Comparison of ENCODE assay signal across 2 cellular contexts in the genomic region with DNA sequence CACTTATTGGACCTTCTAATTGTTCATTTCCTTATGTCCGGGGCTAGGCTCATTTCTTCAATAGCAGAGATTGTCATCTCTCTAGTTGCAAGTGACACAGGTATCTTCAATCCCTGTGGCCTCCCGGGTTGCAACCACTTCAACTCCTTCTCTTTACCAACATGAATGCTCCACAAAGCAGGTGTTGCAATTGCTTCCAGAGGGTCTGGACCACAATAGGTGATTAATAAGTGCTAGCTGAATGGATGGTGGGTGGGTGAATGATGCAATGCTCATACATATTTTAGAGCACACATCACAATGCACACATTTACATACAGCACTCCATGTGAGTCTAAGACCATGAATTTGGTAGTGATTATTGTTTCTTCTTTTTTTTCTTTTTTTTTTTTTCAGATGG.
TF ChIP-seq lines count a peak whose summit lies in the region.

No MANE protein-coding gene starts in this region.

TF ChIP-seq in SK-N-SH, 30 proteins besides CTCF, POLR2A, EP300 and RAD21 (continued from another document):
- TF ChIP-seq ZBTB33 (IDR thresholded peaks at IDR 0.05; ENCODE audit: borderline replicate concordance, low read depth) (no peak), FOXJ3 (CRISPR knock-in tag; IDR thresholded peaks at IDR 0.05) (no peak), YY1 (IDR thresholded peaks at IDR 0.05; ENCODE audit: low read depth) (no peak), ELF1 (IDR thresholded peaks at IDR 0.05) (no peak)
TF ChIP-seq in SK-N-SH: peak in this region for 0.

TF ChIP-seq in SK-N-SH treated with all-trans-retinoic acid at 6 μM for 48 hours, 23 proteins besides CTCF, POLR2A, EP300 and RAD21 (continued from another document):
- TF ChIP-seq, protein P1, sequence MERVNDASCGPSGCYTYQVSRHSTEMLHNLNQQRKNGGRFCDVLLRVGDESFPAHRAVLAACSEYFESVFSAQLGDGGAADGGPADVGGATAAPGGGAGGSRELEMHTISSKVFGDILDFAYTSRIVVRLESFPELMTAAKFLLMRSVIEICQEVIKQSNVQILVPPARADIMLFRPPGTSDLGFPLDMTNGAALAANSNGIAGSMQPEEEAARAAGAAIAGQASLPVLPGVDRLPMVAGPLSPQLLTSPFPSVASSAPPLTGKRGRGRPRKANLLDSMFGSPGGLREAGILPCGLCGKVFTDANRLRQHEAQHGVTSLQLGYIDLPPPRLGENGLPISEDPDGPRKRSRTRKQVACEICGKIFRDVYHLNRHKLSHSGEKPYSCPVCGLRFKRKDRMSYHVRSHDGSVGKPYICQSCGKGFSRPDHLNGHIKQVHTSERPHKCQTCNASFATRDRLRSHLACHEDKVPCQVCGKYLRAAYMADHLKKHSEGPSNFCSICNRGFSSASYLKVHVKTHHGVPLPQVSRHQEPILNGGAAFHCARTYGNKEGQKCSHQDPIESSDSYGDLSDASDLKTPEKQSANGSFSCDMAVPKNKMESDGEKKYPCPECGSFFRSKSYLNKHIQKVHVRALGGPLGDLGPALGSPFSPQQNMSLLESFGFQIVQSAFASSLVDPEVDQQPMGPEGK (CRISPR knock-in tag; IDR thresholded peaks at IDR 0.05; ENCODE audit: borderline replicate concordance), result no peak
- TF ChIP-seq CSRNP3 (CRISPR knock-in tag; IDR thresholded peaks at IDR 0.05) (no peak), CREB5 (CRISPR knock-in tag; IDR thresholded peaks at IDR 0.05; ENCODE audit: low read depth) (no peak), ZNF8 (CRISPR knock-in tag; IDR thresholded peaks at IDR 0.05) (no peak), SNAI2 (CRISPR knock-in tag; IDR thresholded peaks at IDR 0.05) (no peak), CSDC2 (CRISPR knock-in tag; IDR thresholded peaks at IDR 0.05) (no peak), ZNF565 (CRISPR knock-in tag; conservative IDR thresholded peaks at IDR 0.05; ENCODE audit: low read depth) (no peak), ZFP30 (CRISPR knock-in tag; IDR thresholded peaks at IDR 0.05) (no peak), ZC3H10 (CRISPR knock-in tag; IDR thresholded peaks at IDR 0.05) (no peak), ZNF70 (CRISPR knock-in tag; IDR thresholded peaks at IDR 0.05) (no peak), RARB (CRISPR knock-in tag; IDR thresholded peaks at IDR 0.05) (no peak)
